ENCODE assay signal across 1 cellular context in genomic region chr11:97722721-97723120, GRCh38.
TF ChIP-seq lines count a peak whose summit lies in the region.

No MANE protein-coding gene starts in this region.

TF ChIP-seq in WTC11, 78 proteins besides CTCF, POLR2A, EP300 and RAD21 (continued from another document):
- TF ChIP-seq, protein P1, sequence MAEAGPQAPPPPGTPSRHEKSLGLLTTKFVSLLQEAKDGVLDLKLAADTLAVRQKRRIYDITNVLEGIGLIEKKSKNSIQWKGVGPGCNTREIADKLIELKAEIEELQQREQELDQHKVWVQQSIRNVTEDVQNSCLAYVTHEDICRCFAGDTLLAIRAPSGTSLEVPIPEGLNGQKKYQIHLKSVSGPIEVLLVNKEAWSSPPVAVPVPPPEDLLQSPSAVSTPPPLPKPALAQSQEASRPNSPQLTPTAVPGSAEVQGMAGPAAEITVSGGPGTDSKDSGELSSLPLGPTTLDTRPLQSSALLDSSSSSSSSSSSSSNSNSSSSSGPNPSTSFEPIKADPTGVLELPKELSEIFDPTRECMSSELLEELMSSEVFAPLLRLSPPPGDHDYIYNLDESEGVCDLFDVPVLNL (CRISPR knock-in tag; IDR thresholded peaks at IDR 0.05; ENCODE audit: borderline replicate concordance, low read depth): no peak
- TF ChIP-seq ETV6 (CRISPR knock-in tag; IDR thresholded peaks at IDR 0.05) (peak; percentile 50; the same call in 1 of the 2 replicates), ZNF423 (CRISPR knock-in tag; IDR thresholded peaks at IDR 0.05) (peak; percentile 77), TEAD4 (CRISPR knock-in tag; IDR thresholded peaks at IDR 0.05) (peak; percentile 73; the same call in 1 of the 2 replicates), MYBL2 (CRISPR knock-in tag; IDR thresholded peaks at IDR 0.05) (no peak), FOXK1 (CRISPR knock-in tag; IDR thresholded peaks at IDR 0.05) (no peak; the same call in 1 of the 2 replicates), JAZF1 (CRISPR knock-in tag; IDR thresholded peaks at IDR 0.05) (no peak), TEAD1 (CRISPR knock-in tag; IDR thresholded peaks at IDR 0.05) (peak; percentile 89; the same call in 1 of the 2 replicates), IRF2 (CRISPR knock-in tag; IDR thresholded peaks at IDR 0.05; ENCODE audit: borderline replicate concordance, low read depth) (no peak), FOXP4 (CRISPR knock-in tag; IDR thresholded peaks at IDR 0.05) (peak; percentile 56; the same call in 1 of the 2 replicates), ZNF416 (CRISPR knock-in tag; IDR thresholded peaks at IDR 0.05) (no peak), SP1 (CRISPR knock-in tag; conservative IDR thresholded peaks at IDR 0.05) (0 out of 2 replicates have a peak, but pooled peaks have one; percentile 37), CREB1 (CRISPR knock-in tag; IDR thresholded peaks at IDR 0.05) (no peak)
- TF ChIP-seq, protein P2, sequence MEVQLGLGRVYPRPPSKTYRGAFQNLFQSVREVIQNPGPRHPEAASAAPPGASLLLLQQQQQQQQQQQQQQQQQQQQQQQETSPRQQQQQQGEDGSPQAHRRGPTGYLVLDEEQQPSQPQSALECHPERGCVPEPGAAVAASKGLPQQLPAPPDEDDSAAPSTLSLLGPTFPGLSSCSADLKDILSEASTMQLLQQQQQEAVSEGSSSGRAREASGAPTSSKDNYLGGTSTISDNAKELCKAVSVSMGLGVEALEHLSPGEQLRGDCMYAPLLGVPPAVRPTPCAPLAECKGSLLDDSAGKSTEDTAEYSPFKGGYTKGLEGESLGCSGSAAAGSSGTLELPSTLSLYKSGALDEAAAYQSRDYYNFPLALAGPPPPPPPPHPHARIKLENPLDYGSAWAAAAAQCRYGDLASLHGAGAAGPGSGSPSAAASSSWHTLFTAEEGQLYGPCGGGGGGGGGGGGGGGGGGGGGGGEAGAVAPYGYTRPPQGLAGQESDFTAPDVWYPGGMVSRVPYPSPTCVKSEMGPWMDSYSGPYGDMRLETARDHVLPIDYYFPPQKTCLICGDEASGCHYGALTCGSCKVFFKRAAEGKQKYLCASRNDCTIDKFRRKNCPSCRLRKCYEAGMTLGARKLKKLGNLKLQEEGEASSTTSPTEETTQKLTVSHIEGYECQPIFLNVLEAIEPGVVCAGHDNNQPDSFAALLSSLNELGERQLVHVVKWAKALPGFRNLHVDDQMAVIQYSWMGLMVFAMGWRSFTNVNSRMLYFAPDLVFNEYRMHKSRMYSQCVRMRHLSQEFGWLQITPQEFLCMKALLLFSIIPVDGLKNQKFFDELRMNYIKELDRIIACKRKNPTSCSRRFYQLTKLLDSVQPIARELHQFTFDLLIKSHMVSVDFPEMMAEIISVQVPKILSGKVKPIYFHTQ (CRISPR knock-in tag; IDR thresholded peaks at IDR 0.05): no peak
- TF ChIP-seq, protein P3, sequence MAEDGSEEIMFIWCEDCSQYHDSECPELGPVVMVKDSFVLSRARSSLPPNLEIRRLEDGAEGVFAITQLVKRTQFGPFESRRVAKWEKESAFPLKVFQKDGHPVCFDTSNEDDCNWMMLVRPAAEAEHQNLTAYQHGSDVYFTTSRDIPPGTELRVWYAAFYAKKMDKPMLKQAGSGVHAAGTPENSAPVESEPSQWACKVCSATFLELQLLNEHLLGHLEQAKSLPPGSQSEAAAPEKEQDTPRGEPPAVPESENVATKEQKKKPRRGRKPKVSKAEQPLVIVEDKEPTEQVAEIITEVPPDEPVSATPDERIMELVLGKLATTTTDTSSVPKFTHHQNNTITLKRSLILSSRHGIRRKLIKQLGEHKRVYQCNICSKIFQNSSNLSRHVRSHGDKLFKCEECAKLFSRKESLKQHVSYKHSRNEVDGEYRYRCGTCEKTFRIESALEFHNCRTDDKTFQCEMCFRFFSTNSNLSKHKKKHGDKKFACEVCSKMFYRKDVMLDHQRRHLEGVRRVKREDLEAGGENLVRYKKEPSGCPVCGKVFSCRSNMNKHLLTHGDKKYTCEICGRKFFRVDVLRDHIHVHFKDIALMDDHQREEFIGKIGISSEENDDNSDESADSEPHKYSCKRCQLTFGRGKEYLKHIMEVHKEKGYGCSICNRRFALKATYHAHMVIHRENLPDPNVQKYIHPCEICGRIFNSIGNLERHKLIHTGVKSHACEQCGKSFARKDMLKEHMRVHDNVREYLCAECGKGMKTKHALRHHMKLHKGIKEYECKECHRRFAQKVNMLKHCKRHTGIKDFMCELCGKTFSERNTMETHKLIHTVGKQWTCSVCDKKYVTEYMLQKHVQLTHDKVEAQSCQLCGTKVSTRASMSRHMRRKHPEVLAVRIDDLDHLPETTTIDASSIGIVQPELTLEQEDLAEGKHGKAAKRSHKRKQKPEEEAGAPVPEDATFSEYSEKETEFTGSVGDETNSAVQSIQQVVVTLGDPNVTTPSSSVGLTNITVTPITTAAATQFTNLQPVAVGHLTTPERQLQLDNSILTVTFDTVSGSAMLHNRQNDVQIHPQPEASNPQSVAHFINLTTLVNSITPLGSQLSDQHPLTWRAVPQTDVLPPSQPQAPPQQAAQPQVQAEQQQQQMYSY (CRISPR knock-in tag; IDR thresholded peaks at IDR 0.05): no peak
